In genomic region chr14:74008843-74009499, GRCh38 we compare ENCODE assay signal across 1 cellular context.
A peak's percentile ranks its signal among the peaks of the same experiment; 100 is the strongest.
TF ChIP-seq lines count a peak whose summit lies in the region.

No MANE protein-coding gene starts in this region.

TF ChIP-seq in endothelial cell of umbilical vein, 7 proteins besides CTCF, POLR2A, EP300 and RAD21:
- TF ChIP-seq JUN (IDR thresholded peaks at IDR 0.05; ENCODE audit: borderline replicate concordance, insufficient read depth, insufficient read length, low read depth) (peak; percentile 76), MYC (IDR thresholded peaks at IDR 0.05; ENCODE audit: low read depth, low read length) (no peak)
